ENCODE assay signal across 8 cellular contexts in genomic region chr14:99480856-99481744, GRCh38. TPM values are rescaled to one million over a fixed set of nuclear protein-coding genes. Genes with fewer than 3 reads are reported as not detected.
DNase-seq lines count a peak whose midpoint lies in the region; ATAC-seq, FAIRE-seq and TF ChIP-seq lines count a peak whose summit lies in the region.

CCNK (plus strand) TSS chr14:99481409; CDS start chr14:99492678, 11,269 bp downstream.
SETD3 (minus strand) TSS chr14:99480859; CDS start chr14:99465805, 15,054 bp downstream.

- FAIRE-seq in islet of Langerhans (lab: Jason Lieb, UNC) = peak; percentile 69

- H3K4me3 ChIP-seq in AG10803 (ENCODE audit: low read length) = peak within 1 kb of the TSS; percentile 96

- peak; percentile 87 for ATAC-seq in GM19043 (IDR thresholded peaks at IDR 0.05; ENCODE audit: low read depth, unreplicated experiment)
- peak; percentile 94 for ATAC-seq in HG03378 (IDR thresholded peaks at IDR 0.05; ENCODE audit: unreplicated experiment)

- DNase-seq in AG10803 (ENCODE audit: low read depth) (peak; percentile 100), NCI-H460 (ENCODE audit: extremely low read depth, low read depth) (peak; percentile 99), cerebellar nuclear complex (lab: John Stamatoyannopoulos, UW) (peak; percentile 100)
- peak; percentile 100 for DNase-seq in activated CD4-positive, CD25-positive, alpha-beta regulatory T cell treated with anti-CD3 and anti-CD28 coated beads, Interleukin-2, amount 50 U/mL, for 72 hours
- DNase-seq in stimulated activated CD4-positive, alpha-beta T cell treated with anti-CD3 and anti-CD28 coated beads, Interleukin-12 subunit alpha, Interleukin-12 subunit beta, amount 100 ng/mL, for 4 hours = peak; percentile 100

- no peak for TF ChIP-seq CTCF in AG10803 (conservative IDR thresholded peaks at IDR 0.05; ENCODE audit: low read length)

RNA-seq across cellular contexts. Expression of gene CCNK, which starts in this region (rescaled TPM):
- total RNA-seq in NCI-H460 (2014; rRNA removed; shearing (Covaris generic)) = 18.1 and 23.3 TPM in 2 replicates
- polyA plus RNA-seq in NCI-H460 (2014; cell fraction: nucleus; rRNA removed) = 4.7 and 5.8 TPM in 2 replicates

RNA-seq across cellular contexts. Expression of gene SETD3, which starts in this region (rescaled TPM):
- total RNA-seq in NCI-H460 (2014; rRNA removed; shearing (Covaris generic)) = 54.3 and 60.5 TPM in 2 replicates
- polyA plus RNA-seq in NCI-H460 (2014; cell fraction: nucleus; rRNA removed) = 38.2 and 40.6 TPM in 2 replicates

Comparison
In these comparisons a context has a peak if more than half of its experiments do, and no peak if none do; other contexts are left out.
1. Peak in every context shown above with its lines: DNase-seq, ATAC-seq and H3K4me3 ChIP-seq.